23 cellular contexts compared by ENCODE assay signal in genomic region chr10:95335933-95336699, GRCh38. TPM values are rescaled to one million over a fixed set of nuclear protein-coding genes. Genes with fewer than 3 reads are reported as not detected.
A peak's percentile ranks its signal among the peaks of the same experiment; 100 is the strongest.
DNase-seq lines count a peak whose midpoint lies in the region; ATAC-seq, FAIRE-seq and TF ChIP-seq lines count a peak whose summit lies in the region.
"Had no signal": no experiment of that assay in that cellular context is flagged by ENCODE, and none has a peak within 500 bp of the region (broad histone marks: within the 10 kb centered on the region; RNA-seq: fewer than 3 reads in every experiment).

No MANE protein-coding gene starts in this region.

- H3K4me2 ChIP-seq in IMR-90 (ENCODE audit: low read depth, low read length) (no peak overlapping the region), mesenchymal stem cell (ENCODE audit: low read length, poor library complexity, severe bottlenecking) (no peak overlapping the region)
- H3K4me2 ChIP-seq: BLaER1 treated with 17β-estradiol and CSF1 and Interleukin-3, amounts not matched to agents 10 nM and 100 nM had no signal

- peak overlapping the region; percentile 90; the same call in 2 of the 3 replicates for H2BK15ac ChIP-seq in IMR-90 (ENCODE audit: low read depth, low read length)
- peak overlapping the region; percentile 60 for H2BK15ac ChIP-seq in mesenchymal stem cell (ENCODE audit: low read depth, poor library complexity, severe bottlenecking)

- H2BK5ac ChIP-seq in IMR-90 (ENCODE audit: low read depth, low read length, poor library complexity, severe bottlenecking) = peak overlapping the region; percentile 38
- H2BK5ac ChIP-seq in mesenchymal stem cell (ENCODE audit: low read depth, low read length, poor library complexity, severe bottlenecking) = no peak overlapping the region

- peak overlapping the region; percentile 91 for H2BK20ac ChIP-seq in IMR-90 (ENCODE audit: low read depth, low read length)

- peaks cover 27% of the 10 kb centered on the region for H3K9me1 ChIP-seq in IMR-90 (ENCODE audit: insufficient read depth, low read length)

- H2AK9ac ChIP-seq in IMR-90 (replicated peaks; ENCODE audit: low read depth, low read length, poor library complexity) = no peak overlapping the region

- no peak overlapping the region for H3K9ac ChIP-seq in IMR-90 (ENCODE audit: low read depth, low read length)
- no peak overlapping the region for H3K9ac ChIP-seq in mesenchymal stem cell (ENCODE audit: low read length)
- H3K9ac ChIP-seq: BLaER1 treated with 17β-estradiol and CSF1 and Interleukin-3, amounts not matched to agents 10 nM and 100 nM had no signal

- TF ChIP-seq EP300 in stomach (IDR thresholded peaks at IDR 0.05) = no peak

- CTCF ChIA-PET in IMR-90 (lab: Yijun Ruan, JAX) = interaction anchor here (0.8 kb wide), 1 partner anchor 48 kb away, joined by 3 read pairs; no protein-coding TSS in a partner anchor

- BruUV-seq in IMR-90 (replicated peaks; lab: Mats Ljungman, UMichigan) = no TSS peak

- H3K14ac ChIP-seq in IMR-90 (replicated peaks; ENCODE audit: low read depth, low read length) (0 out of 2 replicates have a peak overlapping the region, but pooled peaks have one; percentile 67), mesenchymal stem cell (ENCODE audit: low read length in 2 of 2) (peak overlapping the region in 1 of 2 experiments; percentile 90)

- POLR2A ChIA-PET in IMR-90 (lab: Charles Lee; ENCODE audit: unreplicated experiment) = no interaction called here

- no peak for ATAC-seq in IMR-90 (ENCODE audit: low read depth)
- ATAC-seq in HG02623 (IDR thresholded peaks at IDR 0.05; ENCODE audit: unreplicated experiment) = no peak
- no peak for ATAC-seq in HG03354 (IDR thresholded peaks at IDR 0.05; ENCODE audit: poor library complexity, severe bottlenecking, unreplicated experiment)
- ATAC-seq in pancreas = no peak
- ATAC-seq: activated T-cell treated with anti-CD3 and anti-CD28 coated beads, Interleukin-2, amount 50 U/mL, for 72 hours; naive thymus-derived CD8-positive, alpha-beta T cell; PC-3 had no signal

- H3K27ac ChIP-seq in IMR-90 (ENCODE audit: insufficient read depth, low read length) (peak overlapping the region; percentile 53), esophagus squamous epithelium (peak overlapping the region in 3 of 4 donors; percentile 80 to 89 (median 82)), mesenchymal stem cell (ENCODE audit: low read length, poor library complexity, severe bottlenecking) (no peak overlapping the region), stomach (peak overlapping the region in 4 of 5 donors; percentile 86 to 92 (median 88)), pancreas (no peak overlapping the region)
- H3K27ac ChIP-seq: BLaER1 treated with 17β-estradiol and CSF1 and Interleukin-3, amounts not matched to agents 10 nM and 100 nM had no signal

- 100% methylated on average over 3 of the region's 19 CpGs; no CpG with 5 or more reads in 1 of the 2 experiments for WGBS in IMR-90 (ENCODE audit: extremely low coverage in 2 of 2, insufficient read length in 1 of 2), 2 experiments
- WGBS in esophagus squamous epithelium, 2 donors = 78 to 87% methylated on average over 5 to 7 of the region's 19 CpGs
- WGBS in mesenchymal stem cell = 92% methylated on average over 19 of the region's 19 CpGs
- 91 to 97% (median 94%) methylated on average over 17 to 19 of the region's 19 CpGs for WGBS in stomach, 5 donors
- WGBS in pancreas, 2 donors = 92 to 97% methylated on average over 19 of the region's 19 CpGs

- H4K8ac ChIP-seq in IMR-90 (ENCODE audit: low read depth in 2 of 2, low read length in 2 of 2) (peak overlapping the region; percentile 88 to 90), mesenchymal stem cell (ENCODE audit: low read length) (peak overlapping the region; percentile 10)

- no peak for FAIRE-seq in pancreas (lab: Jason Lieb, UNC)
- FAIRE-seq: astrocyte had no signal

- H3K79me1 ChIP-seq in IMR-90 (ENCODE audit: low read depth in 1 of 2, low read length in 2 of 2) (peaks cover 0 to 6% of the 10 kb centered on the region in 2 experiments; a peak in 2 of 4 replicates), mesenchymal stem cell (replicated peaks; ENCODE audit: low read length, poor library complexity, severe bottlenecking) (no peaks in the 10 kb centered on the region)

- H3K36me3 Mint-ChIP-seq in activated CD4-positive, alpha-beta T cell treated with anti-CD3 and anti-CD28 coated beads, Interleukin-2, amount 10 ng/mL, durations not matched to agents 24 days and 14 days (ENCODE audit: low read depth) = no peaks in the 10 kb centered on the region
- H3K36me3 Mint-ChIP-seq: activated naive CD4-positive, alpha-beta T cell treated with anti-CD3 and anti-CD28 coated beads, Interleukin-2, amount 10 ng/mL, durations not matched to agents 7 days and 5 days; mesothelial cell of epicardium; naive thymus-derived CD8-positive, alpha-beta T cell had no signal

- H3K27ac Mint-ChIP-seq in activated CD4-positive, alpha-beta T cell treated with anti-CD3 and anti-CD28 coated beads, Interleukin-2, amount 10 ng/mL, durations not matched to agents 24 days and 14 days = no peak overlapping the region
- H3K27ac Mint-ChIP-seq: activated T-cell treated with anti-CD3 and anti-CD28 coated beads, Interleukin-2, amount 50 U/mL, for 72 hours; mesothelial cell of epicardium; naive thymus-derived CD8-positive, alpha-beta T cell had no signal

- H3K27me3 ChIP-seq in IMR-90 (ENCODE audit: control insufficient read depth, insufficient read depth, low read length) (no peaks in the 10 kb centered on the region), esophagus squamous epithelium (no peaks in the 10 kb centered on the region), mesenchymal stem cell (ENCODE audit: control insufficient read depth in 1 of 2, insufficient read depth in 1 of 2, low read length in 2 of 2) (no peaks in the 10 kb centered on the region), stomach (no peaks in the 10 kb centered on the region), pancreas (no peaks in the 10 kb centered on the region)
- H3K27me3 ChIP-seq: BLaER1 treated with 17β-estradiol and CSF1 and Interleukin-3, amounts not matched to agents 10 nM and 100 nM; uterus had no signal

- no peak for TF ChIP-seq CTCF in IMR-90 (conservative IDR thresholded peaks at IDR 0.05; ENCODE audit: low read depth, low read length)
- TF ChIP-seq CTCF in esophagus squamous epithelium (IDR thresholded peaks at IDR 0.05) = no peak
- no peak for TF ChIP-seq CTCF in stomach (IDR thresholded peaks at IDR 0.05)
- no peak for TF ChIP-seq CTCF in pancreas (IDR thresholded peaks at IDR 0.05)

- H2BK12ac ChIP-seq in mesenchymal stem cell (ENCODE audit: low read length in 2 of 2) = peak overlapping the region; percentile 44 to 85

- DNase-seq in IMR-90 (no peak), esophagus squamous epithelium (lab: John Stamatoyannopoulos, UW) (no peak), mesenchymal stem cell (no peak), stomach (no peak), pancreas (no peak)
- DNase-seq in activated CD4-positive, alpha-beta T cell treated with anti-CD3 and anti-CD28 coated beads, Interleukin-2, amount 10 ng/mL, durations not matched to agents 24 days and 14 days = no peak
- DNase-seq: activated naive CD4-positive, alpha-beta T cell treated with anti-CD3 and anti-CD28 coated beads, Interleukin-2, amount 10 ng/mL, durations not matched to agents 7 days and 5 days; activated T-cell treated with anti-CD3 and anti-CD28 coated beads, Interleukin-2, amount 50 U/mL, for 72 hours; effector CD4-positive, alpha-beta T cell; foreskin melanocyte; kidney glomerular epithelial cell; naive thymus-derived CD8-positive, alpha-beta T cell; NCI-H187; PC-3; SHP77 treated with DMSO at 0.1 percent for 48 hours; stimulated activated CD4-positive, alpha-beta T cell treated with anti-CD3 and anti-CD28 coated beads, Interleukin-4, amount 100 ng/mL, for 4 hours; uterus had no signal

- no peaks in the 10 kb centered on the region for H4K20me1 ChIP-seq in IMR-90 (ENCODE audit: insufficient read depth, low read length)

- H3K36me3 ChIP-seq in IMR-90 (ENCODE audit: control insufficient read depth, insufficient read depth, low read length) (no peaks in the 10 kb centered on the region), esophagus squamous epithelium (peaks cover 0 to 11% (median 0%) of the 10 kb centered on the region in 3 donors), mesenchymal stem cell (ENCODE audit: control insufficient read depth in 1 of 2, insufficient read depth in 2 of 2, low read depth in 1 of 2, low read length in 2 of 2) (no peaks in the 10 kb centered on the region), stomach (peaks cover 20 to 99% (median 82%) of the 10 kb centered on the region in 4 donors), pancreas (no peaks in the 10 kb centered on the region)
- H3K36me3 ChIP-seq: prostate gland, uterus had no signal

- H3K4ac ChIP-seq in IMR-90 (ENCODE audit: low read depth, low read length) = peak overlapping the region; percentile 100
- peak overlapping the region in 1 of 2 experiments; percentile 2 for H3K4ac ChIP-seq in mesenchymal stem cell (ENCODE audit: low read depth in 1 of 2, low read length in 2 of 2)

- H3K9me3 Mint-ChIP-seq in activated CD4-positive, alpha-beta T cell treated with anti-CD3 and anti-CD28 coated beads, Interleukin-2, amount 10 ng/mL, durations not matched to agents 24 days and 14 days = no peaks in the 10 kb centered on the region
- H3K9me3 Mint-ChIP-seq: activated naive CD4-positive, alpha-beta T cell treated with anti-CD3 and anti-CD28 coated beads, Interleukin-2, amount 10 ng/mL, durations not matched to agents 7 days and 5 days; activated T-cell treated with anti-CD3 and anti-CD28 coated beads, Interleukin-2, amount 50 U/mL, for 72 hours; mesothelial cell of epicardium; naive thymus-derived CD8-positive, alpha-beta T cell had no signal

- TF ChIP-seq POLR2A in IMR-90 (IDR thresholded peaks at IDR 0.05; ENCODE audit: low read depth, low read length) = no peak
- no peak for TF ChIP-seq POLR2A in esophagus squamous epithelium (IDR thresholded peaks at IDR 0.05)
- no peak for TF ChIP-seq POLR2A in stomach (IDR thresholded peaks at IDR 0.05)

- no peak overlapping the region for H3K23ac ChIP-seq in IMR-90 (ENCODE audit: low read depth, low read length)
- no peak overlapping the region for H3K23ac ChIP-seq in mesenchymal stem cell (ENCODE audit: low read length in 2 of 2)

- no peak for TF ChIP-seq RAD21 in IMR-90 (IDR thresholded peaks at IDR 0.05; ENCODE audit: low read length)

- H3K18ac ChIP-seq in IMR-90 (ENCODE audit: low read depth, low read length) (peak overlapping the region; percentile 92), mesenchymal stem cell (ENCODE audit: low read depth in 1 of 2, low read length in 2 of 2) (peak overlapping the region; percentile 2 to 6)

- H3K4me3 Mint-ChIP-seq in activated CD4-positive, alpha-beta T cell treated with anti-CD3 and anti-CD28 coated beads, Interleukin-2, amount 10 ng/mL, durations not matched to agents 24 days and 14 days = no peak overlapping the region
- H3K4me3 Mint-ChIP-seq: activated naive CD4-positive, alpha-beta T cell treated with anti-CD3 and anti-CD28 coated beads, Interleukin-2, amount 10 ng/mL, durations not matched to agents 7 days and 5 days; activated T-cell treated with anti-CD3 and anti-CD28 coated beads, Interleukin-2, amount 50 U/mL, for 72 hours; mesothelial cell of epicardium; naive thymus-derived CD8-positive, alpha-beta T cell had no signal

- H3K4me3 ChIP-seq in IMR-90 (ENCODE audit: insufficient read depth, low read depth, low read length) (no peak overlapping the region), esophagus squamous epithelium (no peak overlapping the region), mesenchymal stem cell (ENCODE audit: insufficient read depth in 1 of 2, low read depth in 1 of 2, low read length in 2 of 2) (no peak overlapping the region), stomach (no peak overlapping the region), pancreas (no peak overlapping the region)
- H3K4me3 ChIP-seq: BLaER1 treated with 17β-estradiol and CSF1 and Interleukin-3, amounts not matched to agents 10 nM and 100 nM; prostate gland; uterus had no signal

- H2BK120ac ChIP-seq in IMR-90 (ENCODE audit: low read depth, low read length) = peak overlapping the region; percentile 100
- no peak overlapping the region for H2BK120ac ChIP-seq in mesenchymal stem cell (ENCODE audit: low read depth, low read length)

- H3K4me1 Mint-ChIP-seq in activated CD4-positive, alpha-beta T cell treated with anti-CD3 and anti-CD28 coated beads, Interleukin-2, amount 10 ng/mL, durations not matched to agents 24 days and 14 days = no peaks in the 10 kb centered on the region
- H3K4me1 Mint-ChIP-seq: activated naive CD4-positive, alpha-beta T cell treated with anti-CD3 and anti-CD28 coated beads, Interleukin-2, amount 10 ng/mL, durations not matched to agents 7 days and 5 days; naive thymus-derived CD8-positive, alpha-beta T cell had no signal

- no peak overlapping the region for H3K56ac ChIP-seq in IMR-90 (ENCODE audit: extremely low read depth, insufficient read depth, low read length)

- dilution Hi-C loops in IMR-90 (cut with HindIII; ENCODE audit: low sequenced_read_pairs, unreplicated experiment) = no loop called here

- H4K5ac ChIP-seq in IMR-90 (ENCODE audit: low read depth, low read length) = peak overlapping the region; percentile 88

- H4K91ac ChIP-seq in IMR-90 (ENCODE audit: insufficient read depth, low read depth, low read length) = peak overlapping the region; percentile 96
- H4K91ac ChIP-seq in mesenchymal stem cell (ENCODE audit: low read length) = peak overlapping the region; percentile 76

- intact Hi-C loops in IMR-90 (cut with micrococcal nuclease) = loop anchor here (2.0 kb wide), 1 partner anchor 45 kb away; the partner anchor contains the start of gene PDLIM1
- intact Hi-C loops in esophagus squamous epithelium (cut with DNase I) = no loop called here
- intact Hi-C loops in stomach (cut with DNase I; ENCODE audit: low total_unique reads) = no loop called here
- intact Hi-C loops in activated CD4-positive, alpha-beta T cell treated with anti-CD3 and anti-CD28 coated beads, Interleukin-2, amount 10 ng/mL, durations not matched to agents 24 days and 14 days (cut with micrococcal nuclease) = no loop called here
- intact Hi-C loops in pancreas (cut with DNase I) = no loop called here

- H3K9me3 ChIP-seq in IMR-90 (ENCODE audit: control insufficient read depth, insufficient read depth, low read length) (no peaks in the 10 kb centered on the region), esophagus squamous epithelium (no peaks in the 10 kb centered on the region), mesenchymal stem cell (ENCODE audit: control insufficient read depth, low read length) (no peaks in the 10 kb centered on the region), stomach (no peaks in the 10 kb centered on the region), pancreas (no peaks in the 10 kb centered on the region)
- H3K9me3 ChIP-seq: BLaER1 treated with 17β-estradiol and CSF1 and Interleukin-3, amounts not matched to agents 10 nM and 100 nM; prostate gland; uterus had no signal

- in situ Hi-C loops in IMR-90 (cut with MboI; ENCODE audit: low sequenced_read_pairs) = no loop called here

- H2AK5ac ChIP-seq in IMR-90 (ENCODE audit: low read depth, low read length) (peak overlapping the region; percentile 92), mesenchymal stem cell (ENCODE audit: low read length, severe bottlenecking) (no peak overlapping the region)

- no peaks in the 10 kb centered on the region for H3K27me3 Mint-ChIP-seq in activated CD4-positive, alpha-beta T cell treated with anti-CD3 and anti-CD28 coated beads, Interleukin-2, amount 10 ng/mL, durations not matched to agents 24 days and 14 days

- H3K4me1 ChIP-seq in IMR-90 (ENCODE audit: control insufficient read depth, insufficient read depth, low read length) = peaks cover 29% of the 10 kb centered on the region
- H3K4me1 ChIP-seq in esophagus squamous epithelium = peaks cover 0 to 31% (median 16%) of the 10 kb centered on the region in 3 donors
- H3K4me1 ChIP-seq in mesenchymal stem cell (ENCODE audit: control insufficient read depth, insufficient read depth, low read depth, low read length) = peaks cover 18% of the 10 kb centered on the region
- H3K4me1 ChIP-seq in stomach = peaks cover 10 to 54% (median 26%) of the 10 kb centered on the region in 4 donors
- no peaks in the 10 kb centered on the region for H3K4me1 ChIP-seq in pancreas
- H3K4me1 ChIP-seq: prostate gland had no signal

- H2AFZ ChIP-seq in IMR-90 (replicated peaks; ENCODE audit: low read length, poor library complexity) (peak overlapping the region; percentile 2), mesenchymal stem cell (ENCODE audit: low read depth, low read length) (no peak overlapping the region)

RNA-seq across cellular contexts. Expression of gene PDLIM1, which starts 45.3 kb away (rescaled TPM):
- 27.5 and 30.1 TPM in 2 replicates for total RNA-seq in IMR-90 (2012; rRNA removed)
- 179 and 187 TPM in 2 replicates for polyA plus RNA-seq in IMR-90 (2012; rRNA removed)
- polyA plus RNA-seq in IMR-90 (2012; cell fraction: cytosol; rRNA removed) = 120 and 255 TPM in 2 replicates
- polyA plus RNA-seq in IMR-90 (2012; cell fraction: nucleus; rRNA removed; ENCODE audit: low replicate concordance) = 44.1 and 131 TPM in 2 replicates
- 100 to 1,000 TPM in 1 of 4 donors, 10 to 100 TPM in 3; 59.5 to 142 (median 79.2) TPM for total RNA-seq in esophagus squamous epithelium
- polyA plus RNA-seq in mesenchymal stem cell (2013, experiment 1 of 2) = 537 TPM
- 536 TPM for polyA plus RNA-seq in mesenchymal stem cell (2013, experiment 2 of 2)
- total RNA-seq in stomach = 100 to 1,000 TPM in 2 of 5 donors, 10 to 100 TPM in 3; 41.7 to 231 (median 83.9) TPM
- 100 to 1,000 TPM; 168 to 289 (median 277) TPM for polyA plus RNA-seq in stomach
- 3.1 and 3.2 TPM in 2 replicates for total RNA-seq in activated CD4-positive, alpha-beta T cell treated with anti-CD3 and anti-CD28 coated beads, Interleukin-2, amount 10 ng/mL, durations not matched to agents 24 days and 14 days
- total RNA-seq in pancreas = 100 to 1,000 TPM in 1 of 6 donors, 10 to 100 TPM in 5; 44.1 to 120 (median 53.1) TPM
- 10 to 100 TPM; 54.5 to 98.4 TPM for polyA plus RNA-seq in pancreas

Comparison
In these comparisons a context has a peak if more than half of its experiments do, and no peak if none do; other contexts are left out.
1. H3K27ac ChIP-seq: peak in IMR-90 (single experiment), esophagus squamous epithelium (3 of 4) and stomach (4 of 5); none in mesenchymal stem cell (single experiment) and pancreas (0 of 4).